In genomic region chr5:65925094-65925600, GRCh38 we compare ENCODE assay signal across 8 cellular contexts. TPM values are rescaled to one million over a fixed set of nuclear protein-coding genes. Genes with fewer than 3 reads are reported as not detected.
A peak's percentile ranks its signal among the peaks of the same experiment; 100 is the strongest.
DNase-seq lines count a peak whose midpoint lies in the region; ATAC-seq lines count a peak whose summit lies in the region.

No MANE protein-coding gene starts in this region.

- peak; percentile 42 to 64 for DNase-seq in NCI-H524 (lab: John Stamatoyannopoulos, UW)
- DNase-seq in NCI-H524 treated with DMSO at 0.1 percent for 48 hours (lab: John Stamatoyannopoulos, UW) = no peak
- peak; percentile 49 for DNase-seq in NCI-H2171 treated with DMSO at 0.1 percent for 48 hours (lab: John Stamatoyannopoulos, UW)
- peak; percentile 10 for DNase-seq in cerebellum (ENCODE audit: low spot score)
- DNase-seq in left lobe of liver (ENCODE audit: low spot score) = peak; percentile 81
- peak; percentile 47 to 61 for DNase-seq in stimulated activated CD4-positive, alpha-beta T cell treated with anti-CD3 and anti-CD28 coated beads, Interleukin-2, amount 100 ng/mL, for 48 hours

- ATAC-seq in HG02973 (IDR thresholded peaks at IDR 0.05; ENCODE audit: unreplicated experiment) = peak; percentile 52
- peak; percentile 48 to 50 for ATAC-seq in activated CD4-positive, CD25-positive, alpha-beta regulatory T cell treated with anti-CD3 and anti-CD28 coated beads, Interleukin-2, amount 50 U/mL, for 24 hours
- peak; percentile 53 for ATAC-seq in left lobe of liver

RNA-seq across cellular contexts. Expression of gene ERBIN, which starts 1.2 kb away (rescaled TPM):
- total RNA-seq in cerebellum = 119 TPM
- total RNA-seq in left lobe of liver = 31.4 TPM
